24 cellular contexts compared by ENCODE assay signal in the genomic region with DNA sequence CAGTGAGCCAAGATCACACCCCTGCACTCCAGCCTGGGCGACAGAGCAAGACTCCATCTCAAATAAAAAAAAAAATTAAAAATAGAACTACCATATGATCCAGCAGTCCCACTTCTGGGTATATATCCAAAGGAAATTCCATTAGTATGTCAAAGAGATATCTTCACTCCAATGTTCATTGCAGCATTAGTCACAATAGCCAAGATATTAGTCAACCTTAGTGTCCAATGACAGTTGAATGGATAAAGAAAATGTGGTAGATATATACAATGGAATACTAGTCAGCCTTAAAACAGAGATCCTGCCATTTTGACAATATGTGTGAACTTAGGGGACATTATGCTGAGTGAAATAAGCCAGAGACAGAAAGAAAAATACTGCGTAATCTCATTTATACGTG.
"Had no signal": no experiment of that assay in that cellular context is flagged by ENCODE, and none has a peak within 500 bp of the region (broad histone marks: within the 10 kb centered on the region; RNA-seq: fewer than 3 reads in every experiment).

No MANE protein-coding gene starts in this region.

- H3K27me3 Mint-ChIP-seq: dendritic cell treated with granulocyte-macrophage colony-stimulating factor and Interleukin-4, amounts not matched to agents 40 ng/mL and 50 ng/mL, for 4 days had no signal

- H3K27ac ChIP-seq: body of pancreas, esophagus muscularis mucosa, gastroesophageal sphincter, tibial nerve, VCaP had no signal

- H3K9me3 Mint-ChIP-seq: dendritic cell treated with granulocyte-macrophage colony-stimulating factor and Interleukin-4, amounts not matched to agents 40 ng/mL and 50 ng/mL, for 4 days; endodermal cell; natural killer cell had no signal

- FAIRE-seq: kidney had no signal

- H3K4me3 Mint-ChIP-seq: activated naive CD8-positive, alpha-beta T cell; dendritic cell treated with granulocyte-macrophage colony-stimulating factor and Interleukin-4, amounts not matched to agents 40 ng/mL and 50 ng/mL, for 4 days; endodermal cell; natural killer cell had no signal

- H3K27me3 ChIP-seq: body of pancreas, esophagus muscularis mucosa, gastroesophageal sphincter, tibial nerve had no signal

- H3K36me3 ChIP-seq: esophagus muscularis mucosa, gastroesophageal sphincter, tibial nerve had no signal

- H3K36me3 Mint-ChIP-seq: activated naive CD8-positive, alpha-beta T cell; natural killer cell had no signal

- DNase-seq: activated CD4-positive, alpha-beta T cell treated with anti-CD3 and anti-CD28 coated beads for 48 hours; activated CD4-positive, alpha-beta T cell treated with anti-CD3 and anti-CD28 coated beads, Interleukin-2, amount 50 U/mL, for 48 hours; activated CD8-positive, alpha-beta memory T cell treated with anti-CD3 and anti-CD28 coated beads for 24 hours; activated effector memory CD4-positive, alpha-beta T cell treated with Interleukin-2 at 50 U/mL for 16 hours; activated naive CD4-positive, alpha-beta T cell treated with Interleukin-2 at 50 U/mL for 16 hours; anterior cingulate cortex; body of pancreas; caudate nucleus; endodermal cell; hippocampal formation; kidney; mesendoderm; natural killer cell; posterior cingulate gyrus; right cardiac atrium; stimulated activated CD4-positive, alpha-beta T cell treated with anti-CD3 and anti-CD28 coated beads, Interleukin-2, amount 100 ng/mL, for 48 hours; stimulated activated naive CD4-positive, alpha-beta T cell treated with Interleukin-2 at 50 U/mL for 16 hours had no signal

- H3K4me3 ChIP-seq: body of pancreas, esophagus muscularis mucosa, gastroesophageal sphincter, tibial nerve had no signal

- ATAC-seq: activated CD4-positive, CD25-positive, alpha-beta regulatory T cell treated with anti-CD3 and anti-CD28 coated beads, Interleukin-2, amount 50 U/mL, for 24 hours; body of pancreas; gastroesophageal sphincter; natural killer cell; right cardiac atrium had no signal

- H3K9me3 ChIP-seq: body of pancreas, esophagus muscularis mucosa, gastroesophageal sphincter, tibial nerve had no signal

- H3K27ac Mint-ChIP-seq: activated naive CD8-positive, alpha-beta T cell; dendritic cell treated with granulocyte-macrophage colony-stimulating factor and Interleukin-4, amounts not matched to agents 40 ng/mL and 50 ng/mL, for 4 days; endodermal cell; natural killer cell had no signal

- H3K4me1 Mint-ChIP-seq: endodermal cell, natural killer cell had no signal

- H3K4me1 ChIP-seq: body of pancreas, gastroesophageal sphincter had no signal
